Comparison of ENCODE assay signal across 8 cellular contexts in the genomic region with DNA sequence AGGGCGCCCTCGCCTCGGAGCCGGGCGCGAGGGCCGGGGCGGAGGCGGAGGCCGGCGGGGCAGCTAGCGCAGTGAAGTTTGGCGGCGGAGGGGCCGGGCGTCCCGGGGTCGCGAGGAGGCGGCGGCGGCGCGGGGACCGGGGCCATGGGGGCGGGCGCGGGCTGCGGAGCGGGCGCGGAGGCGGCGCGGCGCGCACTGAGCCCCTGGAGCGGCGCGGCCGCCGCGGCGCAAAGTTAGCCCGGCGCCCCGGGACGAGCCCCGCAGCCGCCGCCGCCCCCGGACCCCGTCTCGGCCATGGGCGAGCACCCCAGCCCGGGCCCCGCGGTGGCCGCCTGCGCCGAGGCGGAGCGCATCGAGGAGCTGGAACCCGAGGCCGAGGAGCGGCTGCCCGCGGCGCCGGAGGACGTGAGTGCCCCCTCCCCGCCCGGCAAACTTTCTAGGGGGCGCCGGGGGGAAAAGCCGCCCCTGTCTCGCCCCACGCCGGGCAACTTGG. TPM values are rescaled to one million over a fixed set of nuclear protein-coding genes. Genes with fewer than 3 reads are reported as not detected.
A peak's percentile ranks its signal among the peaks of the same experiment; 100 is the strongest.
DNase-seq lines count a peak whose midpoint lies in the region; ATAC-seq and TF ChIP-seq lines count a peak whose summit lies in the region.

No MANE protein-coding gene starts in this region.

- TF ChIP-seq CTCF in Peyer's patch (IDR thresholded peaks at IDR 0.05): no peak
- no peak for TF ChIP-seq CTCF in fibroblast of the aortic adventitia (IDR thresholded peaks at IDR 0.05; ENCODE audit: insufficient read depth, low read length)
- no peak for TF ChIP-seq CTCF in gastrocnemius medialis (IDR thresholded peaks at IDR 0.05 in 4 of 5, conservative IDR thresholded peaks at IDR 0.05 in 1 of 5)

- H3K9me3 ChIP-seq in Peyer's patch (no peaks in the 10 kb centered on the region), gastrocnemius medialis (no peaks in the 10 kb centered on the region)

- H3K27ac ChIP-seq in Peyer's patch (no peak overlapping the region), gastrocnemius medialis (no peak overlapping the region)

- intact Hi-C loops in gastrocnemius medialis (cut with DNase I; ENCODE audit: low total_unique reads): no loop called here

- in situ Hi-C loops in gastrocnemius medialis (cut with MboI; ENCODE audit: low sequenced_read_pairs in 4 of 4): no loop called here

- H3K27me3 ChIP-seq in Peyer's patch (peaks cover 0 to 13% of the 10 kb centered on the region in 2 donors), gastrocnemius medialis (peaks cover 32 to 59% (median 35%) of the 10 kb centered on the region in 3 donors)

- DNase-seq in Peyer's patch (no peak), fibroblast of the aortic adventitia (ENCODE audit: low read depth) (no peak), gastrocnemius medialis (no peak), GM19240 (ENCODE audit: insufficient read length, low spot score) (no peak), NCI-H1417 treated with DMSO at 0.1 percent for 48 hours (lab: John Stamatoyannopoulos, UW) (no peak), 8988T (no peak)

- peak; percentile 13 to 14 for ATAC-seq in gastrocnemius medialis
- no peak for ATAC-seq in GM21576 (IDR thresholded peaks at IDR 0.05; ENCODE audit: unreplicated experiment)

- H3K4me3 ChIP-seq in GM08714 (ENCODE audit: low read length) (peak overlapping the region; percentile 50), Peyer's patch (peak overlapping the region; percentile 41 to 75 (median 69)), fibroblast of the aortic adventitia (ENCODE audit: low read depth, low read length) (peak overlapping the region; percentile 50), gastrocnemius medialis (peak overlapping the region; percentile 58 to 79 (median 63))

- peaks cover 0 to 25% (median 16%) of the 10 kb centered on the region in 4 donors for H3K4me1 ChIP-seq in Peyer's patch
- peaks cover 10 to 14% of the 10 kb centered on the region in 2 donors for H3K4me1 ChIP-seq in gastrocnemius medialis

- H3K36me3 ChIP-seq in Peyer's patch: no peaks in the 10 kb centered on the region
- H3K36me3 ChIP-seq in gastrocnemius medialis: no peaks in the 10 kb centered on the region

- TF ChIP-seq POLR2A in Peyer's patch (IDR thresholded peaks at IDR 0.05): no peak
- no peak for TF ChIP-seq POLR2A in gastrocnemius medialis (IDR thresholded peaks at IDR 0.05)

RNA-seq across cellular contexts. Expression of a gene that starts 0.3 kb away (rescaled TPM):
- total RNA-seq in Peyer's patch (under 1 TPM in 2 of 4 donors, not detected in 2; 0.28 to 0.40 TPM), fibroblast of the aortic adventitia (ENCODE audit: low replicate concordance) (0.09 TPM in 1 of 2 replicates, not detected in the other), gastrocnemius medialis (not detected)
